Comparison of ENCODE assay signal across 9 cellular contexts in the genomic region with DNA sequence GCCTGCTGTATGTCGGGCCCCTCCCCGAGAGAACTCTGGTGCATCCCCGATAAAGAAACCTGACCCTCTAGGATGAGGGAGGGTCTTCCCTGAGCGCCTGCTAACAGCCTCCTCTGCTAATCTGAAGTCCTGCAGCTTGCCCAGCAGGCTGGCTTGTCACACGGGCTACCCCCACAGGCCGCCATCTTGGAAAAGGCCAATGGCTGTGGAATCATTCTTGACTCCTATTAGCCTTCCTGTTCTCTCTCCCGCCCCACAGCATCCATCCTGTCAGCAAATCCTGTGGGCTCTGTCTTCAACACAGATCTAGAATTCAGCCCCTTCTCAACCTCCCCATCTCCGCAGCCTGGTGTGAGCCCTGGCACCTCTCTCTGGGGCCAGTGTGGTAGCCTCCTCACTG. TPM values are rescaled to one million over a fixed set of nuclear protein-coding genes. Genes with fewer than 3 reads are reported as not detected.
DNase-seq lines count a peak whose midpoint lies in the region; ATAC-seq and TF ChIP-seq lines count a peak whose summit lies in the region.
"Had no signal": no experiment of that assay in that cellular context is flagged by ENCODE, and none has a peak within 500 bp of the region (broad histone marks: within the 10 kb centered on the region; RNA-seq: fewer than 3 reads in every experiment).

No MANE protein-coding gene starts in this region.

- H3K9ac ChIP-seq in fibroblast of lung (ENCODE audit: insufficient read depth, low read length) (no peak overlapping the region), skeletal muscle tissue (ENCODE audit: low read depth in 1 of 3, low read length in 3 of 3) (no peak overlapping the region)

- WGBS in testis, 2 donors: 86 to 94% methylated on average over 8 of the region's 8 CpGs

- H2AFZ ChIP-seq in fibroblast of lung (ENCODE audit: low read length): no peak overlapping the region

- no peaks in the 10 kb centered on the region for H4K20me1 ChIP-seq in fibroblast of lung (ENCODE audit: control insufficient read depth, extremely low read depth, insufficient read depth, low read length)

- H3K4me2 ChIP-seq in fibroblast of lung (ENCODE audit: extremely low read depth, insufficient read depth, low read length): no peak overlapping the region

- peaks cover 83% of the 10 kb centered on the region for H3K4me1 Mint-ChIP-seq in Calu3 (ENCODE audit: low read depth, unreplicated experiment)
- peaks cover 62% of the 10 kb centered on the region for H3K4me1 Mint-ChIP-seq in WTC11

- H3K9me3 Mint-ChIP-seq in Calu3 (ENCODE audit: low read depth, unreplicated experiment) (no peaks in the 10 kb centered on the region), WTC11 (peaks cover 7% of the 10 kb centered on the region)

- H3K27me3 ChIP-seq in fibroblast of lung (ENCODE audit: control insufficient read depth, insufficient read depth, low read length) (no peaks in the 10 kb centered on the region), skeletal muscle tissue (ENCODE audit: control insufficient read depth in 3 of 3, insufficient read depth in 3 of 3, low read length in 3 of 3) (no peaks in the 10 kb centered on the region), testis (no peaks in the 10 kb centered on the region)

- no TSS peak for BruUV-seq in Calu3 (replicated peaks; lab: Mats Ljungman, UMichigan)

- peak overlapping the region; percentile 94 for H3K27ac Mint-ChIP-seq in Calu3 (ENCODE audit: unreplicated experiment)
- peak overlapping the region; percentile 98 for H3K27ac Mint-ChIP-seq in WTC11

- TF ChIP-seq POLR2A in testis (IDR thresholded peaks at IDR 0.05): no peak

- intact Hi-C loops in Calu3 (cut with micrococcal nuclease; ENCODE audit: unreplicated experiment) (no loop called here), testis (cut with DNase I; ENCODE audit: low total_unique reads) (no loop called here)

- no peak for TF ChIP-seq CTCF in Calu3 (IDR thresholded peaks at IDR 0.05; ENCODE audit: unreplicated experiment)
- TF ChIP-seq CTCF in WTC11 (IDR thresholded peaks at IDR 0.05): no peak
- no peak for TF ChIP-seq CTCF in fibroblast of lung (conservative IDR thresholded peaks at IDR 0.05 in 1 of 2, IDR thresholded peaks at IDR 0.05 in 1 of 2; ENCODE audit: low read depth in 1 of 2, low read length in 2 of 2)
- no peak for TF ChIP-seq CTCF in testis (IDR thresholded peaks at IDR 0.05)

- H3K27ac ChIP-seq in fibroblast of lung (ENCODE audit: insufficient read depth, low read length) (peak overlapping the region; percentile 91), skeletal muscle tissue (ENCODE audit: low read depth, low read length) (peak overlapping the region; percentile 85), testis (no peak overlapping the region)

- no peaks in the 10 kb centered on the region for H3K36me3 ChIP-seq in fibroblast of lung (ENCODE audit: control insufficient read depth, insufficient read depth, low read length)
- H3K36me3 ChIP-seq in skeletal muscle tissue (ENCODE audit: control insufficient read depth in 3 of 3, insufficient read depth in 3 of 3, low read length in 3 of 3): no peaks in the 10 kb centered on the region
- H3K36me3 ChIP-seq in testis (ENCODE audit: low read depth, missing control alignments): no peaks in the 10 kb centered on the region

- no peak overlapping the region for H3K4me3 Mint-ChIP-seq in Calu3 (ENCODE audit: low read depth, unreplicated experiment)
- no peak overlapping the region for H3K4me3 Mint-ChIP-seq in WTC11

- no peaks in the 10 kb centered on the region for H3K9me3 ChIP-seq in fibroblast of lung (ENCODE audit: control insufficient read depth, insufficient read depth, low read depth, low read length)
- H3K9me3 ChIP-seq in skeletal muscle tissue (ENCODE audit: control insufficient read depth in 3 of 3, low read length in 3 of 3): no peaks in the 10 kb centered on the region
- H3K9me3 ChIP-seq in testis: no peaks in the 10 kb centered on the region

- DNase-seq in Calu3 (no peak), WTC11 (ENCODE audit: low spot score) (no peak), fibroblast of lung (ENCODE audit: low read depth in 2 of 2) (no peak), testis (no peak), amygdala (lab: John Stamatoyannopoulos, UW) (no peak), COLO829 (ENCODE audit: low spot score) (no peak), SKM-1 (lab: John Stamatoyannopoulos, UW; ENCODE audit: unreplicated experiment) (no peak)
- DNase-seq: NCI-H1048 had no signal

- peaks cover 58% of the 10 kb centered on the region for H3K36me3 Mint-ChIP-seq in Calu3 (ENCODE audit: insufficient read depth, unreplicated experiment)
- H3K36me3 Mint-ChIP-seq in WTC11: 0 out of 2 replicates have a peak, but pooled peaks cover 5% of the 10 kb centered on the region

- no peak for ATAC-seq in WTC11

- peaks cover 46% of the 10 kb centered on the region for H3K79me2 ChIP-seq in fibroblast of lung (ENCODE audit: control insufficient read depth, insufficient read depth, low read length)

- H3K4me3 ChIP-seq in fibroblast of lung (replicated peaks in 1 of 4; ENCODE audit: control extremely low read depth in 1 of 4, insufficient read depth in 1 of 4, low read depth in 3 of 4, low read length in 4 of 4) (no peak overlapping the region), skeletal muscle tissue (ENCODE audit: low read length in 3 of 3) (no peak overlapping the region), testis (no peak overlapping the region)

- H3K4me1 ChIP-seq in fibroblast of lung (ENCODE audit: control insufficient read depth, extremely low read depth, insufficient read depth, low read length): peaks cover 15% of the 10 kb centered on the region
- H3K4me1 ChIP-seq in skeletal muscle tissue (ENCODE audit: control insufficient read depth in 3 of 3, insufficient read depth in 3 of 3, low read length in 3 of 3): peaks cover 7 to 23% (median 22%) of the 10 kb centered on the region in 3 donors
- H3K4me1 ChIP-seq in testis: peaks cover 8% of the 10 kb centered on the region

- no peaks in the 10 kb centered on the region for H3K27me3 Mint-ChIP-seq in Calu3 (ENCODE audit: unreplicated experiment)
- no peaks in the 10 kb centered on the region for H3K27me3 Mint-ChIP-seq in WTC11 (ENCODE audit: low read depth)

- CTCF ChIA-PET in Calu3 (lab: Charles Lee): no interaction called here
- CTCF ChIA-PET in WTC11 (lab: Charles Lee): interaction anchor here (1.1 to 1.4 kb wide), 2 partner anchors 30 to 91 kb away, joined by 3 to 5 read pairs; no protein-coding TSS in a partner anchor

- POLR2A ChIA-PET in WTC11 (lab: Charles Lee): no interaction called here

TF ChIP-seq in WTC11, 78 proteins besides CTCF, POLR2A, EP300 and RAD21:
- TF ChIP-seq PRRX2 (CRISPR knock-in tag; IDR thresholded peaks at IDR 0.05) (no peak), NR2C2 (CRISPR knock-in tag; IDR thresholded peaks at IDR 0.05) (no peak), NFYB (CRISPR knock-in tag; conservative IDR thresholded peaks at IDR 0.05; ENCODE audit: low read depth) (no peak), SOX15 (CRISPR knock-in tag; IDR thresholded peaks at IDR 0.05) (no peak), ZNF423 (CRISPR knock-in tag; IDR thresholded peaks at IDR 0.05) (0 out of 2 replicates have a peak, but pooled peaks have one; percentile 8), ZBTB21 (CRISPR knock-in tag; IDR thresholded peaks at IDR 0.05; ENCODE audit: borderline replicate concordance) (no peak)

RNA-seq across cellular contexts. Expression of gene IL4R, which starts 12.0 kb away (rescaled TPM):
- total RNA-seq in Calu3 (2022): 99.0 and 108 TPM in 2 replicates
- total RNA-seq in WTC11 (2021): 22.2 to 28.7 TPM (median 22.4 TPM) in 3 replicates
- total RNA-seq in fibroblast of lung: 21.1 and 23.6 TPM in 2 replicates
- 17.1 and 25.5 TPM in 2 replicates for polyA plus RNA-seq in fibroblast of lung
- polyA plus RNA-seq in fibroblast of lung (2012): 16.8 and 23.5 TPM in 2 replicates
- polyA minus RNA-seq in fibroblast of lung (ENCODE audit: low replicate concordance): 57.5 and 131 TPM in 2 replicates
- 7.8 TPM for total RNA-seq in skeletal muscle tissue
- 10 to 100 TPM; 68.6 to 70.7 TPM for total RNA-seq in testis
- 41.4 TPM for polyA plus RNA-seq in testis (ENCODE audit: insufficient read depth, low read depth, low replicate concordance)

RNA-seq across cellular contexts. Expression of gene NSMCE1, which starts 57.2 kb away (rescaled TPM):
- total RNA-seq in Calu3 (2022): 74.9 and 83.2 TPM in 2 replicates
- total RNA-seq in WTC11 (2021): 29.4 to 44.8 TPM (median 43.8 TPM) in 3 replicates
- total RNA-seq in fibroblast of lung: 124 and 142 TPM in 2 replicates
- 48.8 and 62.3 TPM in 2 replicates for polyA plus RNA-seq in fibroblast of lung
- polyA plus RNA-seq in fibroblast of lung (2012): 99.0 and 130 TPM in 2 replicates
- 141 and 163 TPM in 2 replicates for polyA minus RNA-seq in fibroblast of lung (ENCODE audit: low replicate concordance)
- 51.7 TPM for total RNA-seq in skeletal muscle tissue
- total RNA-seq in testis: 10 to 100 TPM; 58.1 to 71.1 TPM
- polyA plus RNA-seq in testis (ENCODE audit: insufficient read depth, low read depth, low replicate concordance): 135 TPM

Comparison
In these comparisons a context has a peak if more than half of its experiments do, and no peak if none do; other contexts are left out.
1. H3K27ac ChIP-seq: peak in fibroblast of lung (single experiment) and skeletal muscle tissue (single experiment); none in testis (0 of 2).